ENCODE assay signal across 1 cellular context in the genomic region with DNA sequence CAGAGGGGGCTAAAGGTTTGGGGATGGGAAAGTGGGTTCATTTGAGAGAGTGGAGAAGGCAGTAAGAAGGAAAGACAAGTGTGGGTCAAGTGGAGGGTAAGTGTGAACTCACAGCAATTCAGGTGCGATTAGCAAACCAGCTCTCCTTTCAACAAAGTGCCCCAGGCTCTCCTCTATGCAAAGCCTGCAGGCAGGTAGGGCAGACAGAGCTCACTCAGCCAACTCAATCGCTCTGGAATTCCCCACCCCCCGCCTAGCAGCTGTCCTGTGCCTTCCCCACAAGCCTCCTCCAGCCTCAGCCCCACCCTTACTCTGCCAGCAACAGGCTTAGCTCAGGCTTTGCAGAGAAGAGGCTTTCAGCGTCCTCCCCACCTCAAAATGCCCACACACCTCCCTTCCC.
TF ChIP-seq lines count a peak whose summit lies in the region.

No MANE protein-coding gene starts in this region.

TF ChIP-seq in H1, 55 proteins besides CTCF, POLR2A, EP300 and RAD21:
- TF ChIP-seq RNF2 (IDR thresholded peaks at IDR 0.05; ENCODE audit: borderline replicate concordance, low read depth, low read length, missing control alignments, poor library complexity, severe bottlenecking): no peak
- TF ChIP-seq MAFK (IDR thresholded peaks at IDR 0.05; ENCODE audit: low read depth, low read length): no peak
- no peak for TF ChIP-seq JUND (IDR thresholded peaks at IDR 0.05; ENCODE audit: low read length)
- TF ChIP-seq SUZ12 (IDR thresholded peaks at IDR 0.05; ENCODE audit: low read length): no peak
- TF ChIP-seq SP4 (IDR thresholded peaks at IDR 0.05; ENCODE audit: low read length): no peak
- TF ChIP-seq, protein P1, sequence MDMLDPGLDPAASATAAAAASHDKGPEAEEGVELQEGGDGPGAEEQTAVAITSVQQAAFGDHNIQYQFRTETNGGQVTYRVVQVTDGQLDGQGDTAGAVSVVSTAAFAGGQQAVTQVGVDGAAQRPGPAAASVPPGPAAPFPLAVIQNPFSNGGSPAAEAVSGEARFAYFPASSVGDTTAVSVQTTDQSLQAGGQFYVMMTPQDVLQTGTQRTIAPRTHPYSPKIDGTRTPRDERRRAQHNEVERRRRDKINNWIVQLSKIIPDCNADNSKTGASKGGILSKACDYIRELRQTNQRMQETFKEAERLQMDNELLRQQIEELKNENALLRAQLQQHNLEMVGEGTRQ (IDR thresholded peaks at IDR 0.05; ENCODE audit: low read length): no peak
- TF ChIP-seq GTF2F1 (IDR thresholded peaks at IDR 0.05; ENCODE audit: borderline replicate concordance, low read depth, low read length): no peak
- TF ChIP-seq EZH2 (IDR thresholded peaks at IDR 0.05; ENCODE audit: low read depth, low read length, severe bottlenecking): no peak
- TF ChIP-seq NANOG (IDR thresholded peaks at IDR 0.05; ENCODE audit: insufficient read depth, low read depth, low read length, poor library complexity, severe bottlenecking): peak; percentile 28
- no peak for TF ChIP-seq EGR1 (IDR thresholded peaks at IDR 0.05; ENCODE audit: borderline replicate concordance, low read depth, low read length)
- peak; percentile 63 for TF ChIP-seq TEAD4 (IDR thresholded peaks at IDR 0.05; ENCODE audit: low read depth, low read length)
- peak; percentile 76 for TF ChIP-seq ASH2L (IDR thresholded peaks at IDR 0.05; ENCODE audit: low read length)
- no peak for TF ChIP-seq HDAC2 (IDR thresholded peaks at IDR 0.05; ENCODE audit: borderline replicate concordance in 1 of 2, low read depth in 2 of 2, low read length in 2 of 2)
TF ChIP-seq in H1: peak in this region for 3.
